Comparison of ENCODE assay signal across 8 cellular contexts in the genomic region with DNA sequence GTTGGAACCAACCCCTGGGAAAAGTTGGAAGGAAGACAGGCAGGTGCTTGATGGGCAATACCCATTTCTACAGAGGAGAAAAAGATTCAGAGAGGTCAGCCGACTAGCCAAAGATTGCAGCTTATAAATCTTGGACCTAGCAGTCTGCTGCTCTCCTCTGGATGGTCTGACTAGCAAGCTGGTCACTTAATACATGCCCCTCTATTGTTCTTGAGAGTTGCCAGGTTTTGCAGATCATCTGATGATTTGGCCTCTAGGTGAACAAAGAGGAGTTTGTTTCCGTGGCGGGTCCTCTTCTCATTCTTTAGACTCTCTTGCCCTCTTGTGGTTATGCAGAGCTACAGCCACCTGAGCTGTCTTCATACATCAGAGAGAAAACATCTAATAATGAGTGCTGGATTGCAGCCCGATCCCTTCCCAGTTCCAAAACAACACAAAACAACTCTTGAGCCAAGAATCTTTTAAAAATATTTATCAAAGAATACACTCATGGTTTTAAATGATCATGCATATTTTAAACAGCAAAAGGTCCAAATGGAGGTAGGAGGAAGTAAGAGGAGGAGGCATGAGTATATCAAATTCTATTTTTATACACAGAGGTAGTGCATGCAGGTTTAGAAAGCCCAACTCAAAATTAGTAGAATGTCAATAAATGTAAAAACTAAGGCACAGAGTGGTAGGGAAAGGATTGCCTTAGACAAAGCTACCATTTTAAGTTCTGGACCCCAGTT.
DNase-seq lines count a peak whose midpoint lies in the region; ATAC-seq and TF ChIP-seq lines count a peak whose summit lies in the region.

No MANE protein-coding gene starts in this region.

- H3K27ac Mint-ChIP-seq in activated T-cell treated with anti-CD3 and anti-CD28 coated beads, Interleukin-2, amount 50 U/mL, for 72 hours, result no peak overlapping the region
- H3K27ac Mint-ChIP-seq in chondrocyte (ENCODE audit: unreplicated experiment), result no peak overlapping the region

- peak; percentile 3 to 7 for DNase-seq in activated T-cell treated with anti-CD3 and anti-CD28 coated beads, Interleukin-2, amount 50 U/mL, for 72 hours
- DNase-seq in activated T-cell treated with anti-CD3 and anti-CD28 coated beads, Interleukin-2, amount 50 U/mL, for 1 hour, result no peak
- peak; percentile 72 for DNase-seq in H4 (ENCODE audit: low spot score)
- DNase-seq in KG1 (lab: John Stamatoyannopoulos, UW), result peak; percentile 6
- DNase-seq in NT2/D1 (ENCODE audit: low read depth, low spot score), result peak; percentile 84
- no peak for DNase-seq in chondrocyte (ENCODE audit: low spot score)
- no peak for DNase-seq in left lobe of liver (ENCODE audit: low spot score)
- DNase-seq in upper lobe of right lung, result no peak

- H3K27me3 ChIP-seq in NT2/D1 (ENCODE audit: insufficient read depth, insufficient read length) (no peaks in the 10 kb centered on the region), upper lobe of right lung (peaks cover 6% of the 10 kb centered on the region)

- peaks cover 22% of the 10 kb centered on the region for H3K27me3 Mint-ChIP-seq in activated T-cell treated with anti-CD3 and anti-CD28 coated beads, Interleukin-2, amount 50 U/mL, for 72 hours (ENCODE audit: low read depth)
- H3K27me3 Mint-ChIP-seq in chondrocyte (ENCODE audit: low read depth), result peaks cover 30% of the 10 kb centered on the region

- H3K9me3 Mint-ChIP-seq in activated T-cell treated with anti-CD3 and anti-CD28 coated beads, Interleukin-2, amount 50 U/mL, for 72 hours, result no peaks in the 10 kb centered on the region
- H3K9me3 Mint-ChIP-seq in chondrocyte (ENCODE audit: low read depth), result no peaks in the 10 kb centered on the region

- H3K36me3 ChIP-seq in NT2/D1 (ENCODE audit: insufficient read depth, insufficient read length, low read length) (no peaks in the 10 kb centered on the region), upper lobe of right lung (no peaks in the 10 kb centered on the region)

- H3K9ac ChIP-seq in NT2/D1 (ENCODE audit: insufficient read length, low read depth), result no peak overlapping the region

- intact Hi-C loops in upper lobe of right lung (cut with DNase I), result loop anchor here (10.0 kb wide), 1 partner anchor 1488 kb away; no protein-coding TSS in a partner anchor

- no peaks in the 10 kb centered on the region for H3K9me3 ChIP-seq in NT2/D1 (ENCODE audit: insufficient read depth, low read length)
- H3K9me3 ChIP-seq in upper lobe of right lung, result no peaks in the 10 kb centered on the region

- H3K36me3 Mint-ChIP-seq in activated T-cell treated with anti-CD3 and anti-CD28 coated beads, Interleukin-2, amount 50 U/mL, for 72 hours (ENCODE audit: insufficient read depth in 2 of 2), result no peaks in the 10 kb centered on the region
- no peaks in the 10 kb centered on the region for H3K36me3 Mint-ChIP-seq in chondrocyte (ENCODE audit: low read depth)

- no peaks in the 10 kb centered on the region for H3K4me1 Mint-ChIP-seq in activated T-cell treated with anti-CD3 and anti-CD28 coated beads, Interleukin-2, amount 50 U/mL, for 72 hours (ENCODE audit: low read depth)
- no peaks in the 10 kb centered on the region for H3K4me1 Mint-ChIP-seq in chondrocyte (ENCODE audit: low read depth)

- TF ChIP-seq CTCF in chondrocyte (IDR thresholded peaks at IDR 0.05), result peak; percentile 96
- peak; percentile 72 for TF ChIP-seq CTCF in upper lobe of right lung (IDR thresholded peaks at IDR 0.05)

- H3K4me3 ChIP-seq in NT2/D1 (ENCODE audit: insufficient read length, low read depth), result no peak overlapping the region
- H3K4me3 ChIP-seq in upper lobe of right lung, result no peak overlapping the region

- peak; percentile 39 to 44 for ATAC-seq in activated T-cell treated with anti-CD3 and anti-CD28 coated beads, Interleukin-2, amount 50 U/mL, for 72 hours (replicated peaks in 1 of 2)
- ATAC-seq in left lobe of liver (peak; percentile 99), upper lobe of right lung (peak; percentile 67)

- no peak overlapping the region for H3K4me3 Mint-ChIP-seq in activated T-cell treated with anti-CD3 and anti-CD28 coated beads, Interleukin-2, amount 50 U/mL, for 72 hours
- no peak overlapping the region for H3K4me3 Mint-ChIP-seq in chondrocyte (ENCODE audit: unreplicated experiment)

- no peak overlapping the region for H3K27ac ChIP-seq in upper lobe of right lung

- H3K4me1 ChIP-seq in NT2/D1 (ENCODE audit: insufficient read depth, insufficient read length) (no peaks in the 10 kb centered on the region), upper lobe of right lung (no peaks in the 10 kb centered on the region)

Comparison
In these comparisons a context has a peak if more than half of its experiments do, and no peak if none do; other contexts are left out.
1. DNase-seq: peak in activated T-cell treated with anti-CD3 and anti-CD28 coated beads, Interleukin-2, amount 50 U/mL, for 72 hours (2 of 2), H4 (single experiment), KG1 (single experiment) and NT2/D1 (single experiment); none in activated T-cell treated with anti-CD3 and anti-CD28 coated beads, Interleukin-2, amount 50 U/mL, for 1 hour (single experiment), chondrocyte (single experiment), left lobe of liver (single experiment) and upper lobe of right lung (single experiment).
2. ATAC-seq: peak in every context shown above with its lines; median percentile 99 in left lobe of liver; 67 in upper lobe of right lung; 42 in activated T-cell treated with anti-CD3 and anti-CD28 coated beads, Interleukin-2, amount 50 U/mL, for 72 hours.